In genomic region chr11:18408558-18409242, GRCh38 we compare ENCODE assay signal across 16 cellular contexts. TPM values are rescaled to one million over a fixed set of nuclear protein-coding genes. Genes with fewer than 3 reads are reported as not detected.
A peak's percentile ranks its signal among the peaks of the same experiment; 100 is the strongest.
DNase-seq lines count a peak whose midpoint lies in the region; ATAC-seq, FAIRE-seq and TF ChIP-seq lines count a peak whose summit lies in the region.
"Had no signal": no experiment of that assay in that cellular context is flagged by ENCODE, and none has a peak within 500 bp of the region (broad histone marks: within the 10 kb centered on the region; RNA-seq: fewer than 3 reads in every experiment).

No MANE protein-coding gene starts in this region.

- H3K27me3 ChIP-seq in bronchial epithelial cell (ENCODE audit: control insufficient read depth, insufficient read depth, low read length) (no peaks in the 10 kb centered on the region), suprapubic skin (no peaks in the 10 kb centered on the region), brain microvascular endothelial cell (replicated peaks) (no peaks in the 10 kb centered on the region)
- H3K27me3 ChIP-seq: right lobe of liver, SJSA1 had no signal

- no peak overlapping the region for H3K4me3 Mint-ChIP-seq in stimulated activated naive CD8-positive, alpha-beta T cell treated with anti-CD3 and anti-CD28 coated beads, Interleukin-15, amount 100 ng/mL, for 72 hours

- peak overlapping the region; percentile 7 for H3K27ac ChIP-seq in suprapubic skin
- no peak overlapping the region for H3K27ac ChIP-seq in brain microvascular endothelial cell
- H3K27ac ChIP-seq: SJSA1 had no signal

- peaks cover 8% of the 10 kb centered on the region for H3K4me1 ChIP-seq in suprapubic skin
- H3K4me1 ChIP-seq: Caco-2, right lobe of liver had no signal

- H3K27ac Mint-ChIP-seq in stimulated activated naive CD8-positive, alpha-beta T cell treated with anti-CD3 and anti-CD28 coated beads, Interleukin-15, amount 100 ng/mL, for 72 hours, result no peak overlapping the region

- no peaks in the 10 kb centered on the region for H3K9me3 ChIP-seq in suprapubic skin
- H3K9me3 ChIP-seq: Caco-2, right lobe of liver, SJSA1 had no signal

- TF ChIP-seq CTCF in NB4 (IDR thresholded peaks at IDR 0.05; ENCODE audit: low read depth, low read length), result no peak
- no peak for TF ChIP-seq CTCF in bronchial epithelial cell (IDR thresholded peaks at IDR 0.05; ENCODE audit: insufficient read depth, low read length, severe bottlenecking)
- TF ChIP-seq CTCF in suprapubic skin (IDR thresholded peaks at IDR 0.05), result no peak
- no peak for TF ChIP-seq CTCF in brain microvascular endothelial cell (IDR thresholded peaks at IDR 0.05; ENCODE audit: low read depth, low read length, missing control alignments)

- H3K36me3 ChIP-seq in bronchial epithelial cell (ENCODE audit: control insufficient read depth, insufficient read depth, low read length) (peaks cover 10% of the 10 kb centered on the region), suprapubic skin (peaks cover 49% of the 10 kb centered on the region), brain microvascular endothelial cell (replicated peaks) (peaks cover 52% of the 10 kb centered on the region)

- 90% methylated on average over 8 of the region's 8 CpGs for WGBS in suprapubic skin

- peak; percentile 32 for DNase-seq in stimulated activated naive CD8-positive, alpha-beta T cell treated with anti-CD3 and anti-CD28 coated beads, Interleukin-15, Interleukin-2, amounts not matched to agents 100 U/mL and 50 U/mL, for 24 hours
- no peak for DNase-seq in stimulated activated naive CD8-positive, alpha-beta T cell treated with anti-CD3 and anti-CD28 coated beads, Interleukin-15, amount 100 ng/mL, for 72 hours
- DNase-seq in NB4 (ENCODE audit: low read depth) (peak; percentile 13), bronchial epithelial cell (ENCODE audit: low read depth) (peak; percentile 44), suprapubic skin (ENCODE audit: low spot score in 2 of 2) (no peak), superior temporal gyrus (ENCODE audit: extremely low spot score) (no peak), brain microvascular endothelial cell (no peak)
- DNase-seq: activated naive CD4-positive, alpha-beta T cell; Caco-2; NCI-H1092 treated with DMSO at 0.1 percent for 48 hours; right lobe of liver had no signal

- no peak for TF ChIP-seq EP300 in suprapubic skin (IDR thresholded peaks at IDR 0.05)

- H3K4me1 Mint-ChIP-seq in stimulated activated naive CD8-positive, alpha-beta T cell treated with anti-CD3 and anti-CD28 coated beads, Interleukin-15, amount 100 ng/mL, for 72 hours, result peaks cover 16% of the 10 kb centered on the region

- H3K9me3 Mint-ChIP-seq in stimulated activated naive CD8-positive, alpha-beta T cell treated with anti-CD3 and anti-CD28 coated beads, Interleukin-15, amount 100 ng/mL, for 72 hours, result peaks cover 0 to 6% of the 10 kb centered on the region in 2 donors

- TF ChIP-seq POLR2A in NB4 (IDR thresholded peaks at IDR 0.05; ENCODE audit: extremely low read depth, insufficient read length) (no peak), suprapubic skin (IDR thresholded peaks at IDR 0.05) (no peak)

- H3K27me3 Mint-ChIP-seq in stimulated activated naive CD8-positive, alpha-beta T cell treated with anti-CD3 and anti-CD28 coated beads, Interleukin-15, amount 100 ng/mL, for 72 hours, result no peaks in the 10 kb centered on the region

- in situ Hi-C loops in brain microvascular endothelial cell (cut with HindIII; ENCODE audit: low pct_ligation_motif_present, low sequenced_read_pairs), result no loop called here

- no peak overlapping the region for H3K4me3 ChIP-seq in NB4 (ENCODE audit: low read depth, low read length)
- no peak overlapping the region for H3K4me3 ChIP-seq in bronchial epithelial cell (ENCODE audit: low read depth, low read length)
- no peak overlapping the region for H3K4me3 ChIP-seq in suprapubic skin
- no peak overlapping the region for H3K4me3 ChIP-seq in brain microvascular endothelial cell (ENCODE audit: low read depth, low read length)
- H3K4me3 ChIP-seq: right lobe of liver, SJSA1 had no signal

- ATAC-seq in stimulated activated naive CD8-positive, alpha-beta T cell treated with anti-CD3 and anti-CD28 coated beads, Interleukin-15, Interleukin-2, amounts not matched to agents 100 U/mL and 50 U/mL, for 24 hours, result peak; percentile 47
- no peak for ATAC-seq in stimulated activated naive CD8-positive, alpha-beta T cell treated with anti-CD3 and anti-CD28 coated beads, Interleukin-15, amount 100 ng/mL, for 72 hours
- ATAC-seq in GM21723 (IDR thresholded peaks at IDR 0.05; ENCODE audit: unreplicated experiment), result no peak

- no peak for FAIRE-seq in bronchial epithelial cell (lab: Jason Lieb, UNC)
- FAIRE-seq: colon had no signal

RNA-seq across cellular contexts. Expression of gene LDHC, which starts 3.4 kb away (rescaled TPM):
- total RNA-seq in bronchial epithelial cell (0.26 and 1.7 TPM in 2 replicates), suprapubic skin (not detected)
- total RNA-seq: Caco-2 had no signal

RNA-seq across cellular contexts. Expression of gene LDHA, which starts 14.3 kb away (rescaled TPM):
- total RNA-seq in bronchial epithelial cell, result 898 and 1,075 TPM in 2 replicates
- total RNA-seq in suprapubic skin, result 100 to 1,000 TPM; 438 to 724 (median 616) TPM

RNA-seq across cellular contexts. Expression of gene LDHAL6A, which starts 47.0 kb away (rescaled TPM):
- not detected in 2 replicates for total RNA-seq in bronchial epithelial cell
- not detected for total RNA-seq in suprapubic skin
- total RNA-seq: mucosa of gallbladder, NCI-H460, right lobe of liver, SJSA1 had no signal

Comparison
In these comparisons a context has a peak if more than half of its experiments do, and no peak if none do; other contexts are left out.
1. DNase-seq: peak in stimulated activated naive CD8-positive, alpha-beta T cell treated with anti-CD3 and anti-CD28 coated beads, Interleukin-15, Interleukin-2, amounts not matched to agents 100 U/mL and 50 U/mL, for 24 hours (single experiment), NB4 (single experiment) and bronchial epithelial cell (single experiment); none in stimulated activated naive CD8-positive, alpha-beta T cell treated with anti-CD3 and anti-CD28 coated beads, Interleukin-15, amount 100 ng/mL, for 72 hours (0 of 2), suprapubic skin (0 of 2), superior temporal gyrus (single experiment) and brain microvascular endothelial cell (single experiment).